ENCODE assay signal across 1 cellular context in genomic region chr1:181133441-181133951, GRCh38.
A peak's percentile ranks its signal among the peaks of the same experiment; 100 is the strongest.
TF ChIP-seq lines count a peak whose summit lies in the region.

No MANE protein-coding gene starts in this region.

TF ChIP-seq in HepG2, 621 proteins besides CTCF, POLR2A, EP300 and RAD21 (continued from another document and continues in another):
- TF ChIP-seq, protein P1, sequence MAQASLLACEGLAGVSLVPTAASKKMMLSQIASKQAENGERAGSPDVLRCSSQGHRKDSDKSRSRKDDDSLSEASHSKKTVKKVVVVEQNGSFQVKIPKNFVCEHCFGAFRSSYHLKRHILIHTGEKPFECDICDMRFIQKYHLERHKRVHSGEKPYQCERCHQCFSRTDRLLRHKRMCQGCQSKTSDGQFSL (CRISPR knock-in tag; IDR thresholded peaks at IDR 0.05) = no peak
- no peak for TF ChIP-seq DRAP1 (CRISPR knock-in tag; IDR thresholded peaks at IDR 0.05)
- TF ChIP-seq ZNF3 (CRISPR knock-in tag; IDR thresholded peaks at IDR 0.05) = no peak
- TF ChIP-seq NCOA2 (CRISPR knock-in tag; IDR thresholded peaks at IDR 0.05) = peak; percentile 56
- TF ChIP-seq ZNF510 (CRISPR knock-in tag; IDR thresholded peaks at IDR 0.05; ENCODE audit: low read depth) = no peak
- TF ChIP-seq CEBPG (CRISPR knock-in tag; IDR thresholded peaks at IDR 0.05) = no peak
- TF ChIP-seq ZNF124 (CRISPR knock-in tag; IDR thresholded peaks at IDR 0.05) = 0 out of 2 replicates have a peak, but pooled peaks have one; percentile 47
- no peak for TF ChIP-seq NAIF1 (CRISPR knock-in tag; IDR thresholded peaks at IDR 0.05; ENCODE audit: borderline replicate concordance)
- no peak for TF ChIP-seq THAP7 (CRISPR knock-in tag; IDR thresholded peaks at IDR 0.05)
- TF ChIP-seq, protein P2, sequence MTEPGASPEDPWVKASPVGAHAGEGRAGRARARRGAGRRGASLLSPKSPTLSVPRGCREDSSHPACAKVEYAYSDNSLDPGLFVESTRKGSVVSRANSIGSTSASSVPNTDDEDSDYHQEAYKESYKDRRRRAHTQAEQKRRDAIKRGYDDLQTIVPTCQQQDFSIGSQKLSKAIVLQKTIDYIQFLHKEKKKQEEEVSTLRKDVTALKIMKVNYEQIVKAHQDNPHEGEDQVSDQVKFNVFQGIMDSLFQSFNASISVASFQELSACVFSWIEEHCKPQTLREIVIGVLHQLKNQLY (CRISPR knock-in tag; IDR thresholded peaks at IDR 0.05) = no peak
- TF ChIP-seq CENPT (CRISPR knock-in tag; IDR thresholded peaks at IDR 0.05; ENCODE audit: low read depth) = no peak
- no peak for TF ChIP-seq ONECUT2 (CRISPR knock-in tag; IDR thresholded peaks at IDR 0.05)
- TF ChIP-seq CCAR2 (optimal IDR thresholded peaks at IDR 0.05; ENCODE audit: low read depth, low read length) = no peak
- no peak for TF ChIP-seq NFKBIZ (CRISPR knock-in tag; IDR thresholded peaks at IDR 0.05)
- peak; percentile 68; the same call in 1 of the 2 replicates for TF ChIP-seq MYC (CRISPR knock-in tag; IDR thresholded peaks at IDR 0.05; ENCODE audit: borderline replicate concordance)
- peak; percentile 48; the same call in 1 of the 2 replicates for TF ChIP-seq MTA1 (CRISPR knock-in tag; IDR thresholded peaks at IDR 0.05; ENCODE audit: borderline replicate concordance)
- TF ChIP-seq CBX1 (IDR thresholded peaks at IDR 0.05; ENCODE audit: low read depth) = no peak
- TF ChIP-seq, protein P3, sequence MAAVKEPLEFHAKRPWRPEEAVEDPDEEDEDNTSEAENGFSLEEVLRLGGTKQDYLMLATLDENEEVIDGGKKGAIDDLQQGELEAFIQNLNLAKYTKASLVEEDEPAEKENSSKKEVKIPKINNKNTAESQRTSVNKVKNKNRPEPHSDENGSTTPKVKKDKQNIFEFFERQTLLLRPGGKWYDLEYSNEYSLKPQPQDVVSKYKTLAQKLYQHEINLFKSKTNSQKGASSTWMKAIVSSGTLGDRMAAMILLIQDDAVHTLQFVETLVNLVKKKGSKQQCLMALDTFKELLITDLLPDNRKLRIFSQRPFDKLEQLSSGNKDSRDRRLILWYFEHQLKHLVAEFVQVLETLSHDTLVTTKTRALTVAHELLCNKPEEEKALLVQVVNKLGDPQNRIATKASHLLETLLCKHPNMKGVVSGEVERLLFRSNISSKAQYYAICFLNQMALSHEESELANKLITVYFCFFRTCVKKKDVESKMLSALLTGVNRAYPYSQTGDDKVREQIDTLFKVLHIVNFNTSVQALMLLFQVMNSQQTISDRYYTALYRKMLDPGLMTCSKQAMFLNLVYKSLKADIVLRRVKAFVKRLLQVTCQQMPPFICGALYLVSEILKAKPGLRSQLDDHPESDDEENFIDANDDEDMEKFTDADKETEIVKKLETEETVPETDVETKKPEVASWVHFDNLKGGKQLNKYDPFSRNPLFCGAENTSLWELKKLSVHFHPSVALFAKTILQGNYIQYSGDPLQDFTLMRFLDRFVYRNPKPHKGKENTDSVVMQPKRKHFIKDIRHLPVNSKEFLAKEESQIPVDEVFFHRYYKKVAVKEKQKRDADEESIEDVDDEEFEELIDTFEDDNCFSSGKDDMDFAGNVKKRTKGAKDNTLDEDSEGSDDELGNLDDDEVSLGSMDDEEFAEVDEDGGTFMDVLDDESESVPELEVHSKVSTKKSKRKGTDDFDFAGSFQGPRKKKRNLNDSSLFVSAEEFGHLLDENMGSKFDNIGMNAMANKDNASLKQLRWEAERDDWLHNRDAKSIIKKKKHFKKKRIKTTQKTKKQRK (IDR thresholded peaks at IDR 0.05; ENCODE audit: low read length) = no peak
- TF ChIP-seq RXRA (CRISPR knock-in tag; IDR thresholded peaks at IDR 0.05) = peak; percentile 96
- TF ChIP-seq TEAD3 (CRISPR knock-in tag; optimal IDR thresholded peaks at IDR 0.05; ENCODE audit: borderline replicate concordance) = peak; percentile 50
- TF ChIP-seq ZMYM2 (CRISPR knock-in tag; IDR thresholded peaks at IDR 0.05) = no peak
- TF ChIP-seq ZNF605 (CRISPR knock-in tag; IDR thresholded peaks at IDR 0.05) = no peak
- TF ChIP-seq ZMYM3 (CRISPR knock-in tag; IDR thresholded peaks at IDR 0.05) = 0 out of 2 replicates have a peak, but pooled peaks have one; percentile 48
- TF ChIP-seq ZC3H13 (CRISPR knock-in tag; IDR thresholded peaks at IDR 0.05) = no peak
- TF ChIP-seq, protein P4, sequence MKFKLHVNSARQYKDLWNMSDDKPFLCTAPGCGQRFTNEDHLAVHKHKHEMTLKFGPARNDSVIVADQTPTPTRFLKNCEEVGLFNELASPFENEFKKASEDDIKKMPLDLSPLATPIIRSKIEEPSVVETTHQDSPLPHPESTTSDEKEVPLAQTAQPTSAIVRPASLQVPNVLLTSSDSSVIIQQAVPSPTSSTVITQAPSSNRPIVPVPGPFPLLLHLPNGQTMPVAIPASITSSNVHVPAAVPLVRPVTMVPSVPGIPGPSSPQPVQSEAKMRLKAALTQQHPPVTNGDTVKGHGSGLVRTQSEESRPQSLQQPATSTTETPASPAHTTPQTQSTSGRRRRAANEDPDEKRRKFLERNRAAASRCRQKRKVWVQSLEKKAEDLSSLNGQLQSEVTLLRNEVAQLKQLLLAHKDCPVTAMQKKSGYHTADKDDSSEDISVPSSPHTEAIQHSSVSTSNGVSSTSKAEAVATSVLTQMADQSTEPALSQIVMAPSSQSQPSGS (CRISPR knock-in tag; IDR thresholded peaks at IDR 0.05) = peak; percentile 34; the same call in 1 of the 2 replicates
- peak; percentile 30; the same call in 1 of the 2 replicates for TF ChIP-seq MXD1 (CRISPR knock-in tag; IDR thresholded peaks at IDR 0.05)
- TF ChIP-seq SP140L (CRISPR knock-in tag; IDR thresholded peaks at IDR 0.05; ENCODE audit: borderline replicate concordance) = no peak
- TF ChIP-seq CBX2 (IDR thresholded peaks at IDR 0.05; ENCODE audit: low read depth, low read length) = no peak
- no peak for TF ChIP-seq CBX2 (CRISPR knock-in tag; IDR thresholded peaks at IDR 0.05; ENCODE audit: low read depth)
- no peak for TF ChIP-seq SRF (IDR thresholded peaks at IDR 0.05; ENCODE audit: low read depth, low read length)
- TF ChIP-seq GATAD2A (CRISPR knock-in tag; IDR thresholded peaks at IDR 0.05) = peak; percentile 84
- no peak for TF ChIP-seq PRPF4 (IDR thresholded peaks at IDR 0.05; ENCODE audit: low read depth, low read length, poor library complexity, severe bottlenecking)
- no peak for TF ChIP-seq MAF1 (CRISPR knock-in tag; IDR thresholded peaks at IDR 0.05; ENCODE audit: borderline replicate concordance)
- no peak for TF ChIP-seq CENPX (CRISPR knock-in tag; IDR thresholded peaks at IDR 0.05)
- no peak for TF ChIP-seq ZNF569 (CRISPR knock-in tag; IDR thresholded peaks at IDR 0.05; ENCODE audit: borderline replicate concordance)
- no peak for TF ChIP-seq CCDC6 (CRISPR knock-in tag; IDR thresholded peaks at IDR 0.05)
- TF ChIP-seq SIN3A (IDR thresholded peaks at IDR 0.05; ENCODE audit: borderline replicate concordance, low read depth, low read length) = no peak
- TF ChIP-seq THAP8 (CRISPR knock-in tag; IDR thresholded peaks at IDR 0.05; ENCODE audit: borderline replicate concordance) = no peak
- TF ChIP-seq MLXIP (CRISPR knock-in tag; IDR thresholded peaks at IDR 0.05; ENCODE audit: borderline replicate concordance) = no peak
- TF ChIP-seq, protein P5, sequence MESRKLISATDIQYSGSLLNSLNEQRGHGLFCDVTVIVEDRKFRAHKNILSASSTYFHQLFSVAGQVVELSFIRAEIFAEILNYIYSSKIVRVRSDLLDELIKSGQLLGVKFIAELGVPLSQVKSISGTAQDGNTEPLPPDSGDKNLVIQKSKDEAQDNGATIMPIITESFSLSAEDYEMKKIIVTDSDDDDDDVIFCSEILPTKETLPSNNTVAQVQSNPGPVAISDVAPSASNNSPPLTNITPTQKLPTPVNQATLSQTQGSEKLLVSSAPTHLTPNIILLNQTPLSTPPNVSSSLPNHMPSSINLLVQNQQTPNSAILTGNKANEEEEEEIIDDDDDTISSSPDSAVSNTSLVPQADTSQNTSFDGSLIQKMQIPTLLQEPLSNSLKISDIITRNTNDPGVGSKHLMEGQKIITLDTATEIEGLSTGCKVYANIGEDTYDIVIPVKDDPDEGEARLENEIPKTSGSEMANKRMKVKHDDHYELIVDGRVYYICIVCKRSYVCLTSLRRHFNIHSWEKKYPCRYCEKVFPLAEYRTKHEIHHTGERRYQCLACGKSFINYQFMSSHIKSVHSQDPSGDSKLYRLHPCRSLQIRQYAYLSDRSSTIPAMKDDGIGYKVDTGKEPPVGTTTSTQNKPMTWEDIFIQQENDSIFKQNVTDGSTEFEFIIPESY (CRISPR knock-in tag; IDR thresholded peaks at IDR 0.05) = no peak
- TF ChIP-seq FIP1L1 (IDR thresholded peaks at IDR 0.05; ENCODE audit: borderline replicate concordance, insufficient read depth, low read depth, low read length) = no peak
- TF ChIP-seq PHF20 (CRISPR knock-in tag; IDR thresholded peaks at IDR 0.05) = no peak; the same call in 1 of the 2 replicates
- TF ChIP-seq, protein P6, sequence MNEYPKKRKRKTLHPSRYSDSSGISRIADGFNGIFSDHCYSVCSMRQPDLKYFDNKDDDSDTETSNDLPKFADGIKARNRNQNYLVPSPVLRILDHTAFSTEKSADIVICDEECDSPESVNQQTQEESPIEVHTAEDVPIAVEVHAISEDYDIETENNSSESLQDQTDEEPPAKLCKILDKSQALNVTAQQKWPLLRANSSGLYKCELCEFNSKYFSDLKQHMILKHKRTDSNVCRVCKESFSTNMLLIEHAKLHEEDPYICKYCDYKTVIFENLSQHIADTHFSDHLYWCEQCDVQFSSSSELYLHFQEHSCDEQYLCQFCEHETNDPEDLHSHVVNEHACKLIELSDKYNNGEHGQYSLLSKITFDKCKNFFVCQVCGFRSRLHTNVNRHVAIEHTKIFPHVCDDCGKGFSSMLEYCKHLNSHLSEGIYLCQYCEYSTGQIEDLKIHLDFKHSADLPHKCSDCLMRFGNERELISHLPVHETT (CRISPR knock-in tag; conservative IDR thresholded peaks at IDR 0.05) = no peak
- no peak for TF ChIP-seq ZNF564 (CRISPR knock-in tag; IDR thresholded peaks at IDR 0.05)
- no peak for TF ChIP-seq TMF1 (CRISPR knock-in tag; IDR thresholded peaks at IDR 0.05; ENCODE audit: low read depth)
- TF ChIP-seq ELF4 (CRISPR knock-in tag; IDR thresholded peaks at IDR 0.05; ENCODE audit: borderline replicate concordance) = no peak
- no peak for TF ChIP-seq AGO1 (IDR thresholded peaks at IDR 0.05; ENCODE audit: low read depth, low read length, poor library complexity, severe bottlenecking)
- TF ChIP-seq, protein P7, sequence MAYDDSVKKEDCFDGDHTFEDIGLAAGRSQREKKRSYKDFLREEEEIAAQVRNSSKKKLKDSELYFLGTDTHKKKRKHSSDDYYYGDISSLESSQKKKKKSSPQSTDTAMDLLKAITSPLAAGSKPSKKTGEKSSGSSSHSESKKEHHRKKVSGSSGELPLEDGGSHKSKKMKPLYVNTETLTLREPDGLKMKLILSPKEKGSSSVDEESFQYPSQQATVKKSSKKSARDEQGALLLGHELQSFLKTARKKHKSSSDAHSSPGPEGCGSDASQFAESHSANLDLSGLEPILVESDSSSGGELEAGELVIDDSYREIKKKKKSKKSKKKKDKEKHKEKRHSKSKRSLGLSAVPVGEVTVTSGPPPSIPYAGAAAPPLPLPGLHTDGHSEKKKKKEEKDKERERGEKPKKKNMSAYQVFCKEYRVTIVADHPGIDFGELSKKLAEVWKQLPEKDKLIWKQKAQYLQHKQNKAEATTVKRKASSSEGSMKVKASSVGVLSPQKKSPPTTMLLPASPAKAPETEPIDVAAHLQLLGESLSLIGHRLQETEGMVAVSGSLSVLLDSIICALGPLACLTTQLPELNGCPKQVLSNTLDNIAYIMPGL (CRISPR knock-in tag; IDR thresholded peaks at IDR 0.05; ENCODE audit: borderline replicate concordance in 1 of 2, low read depth in 1 of 2) = peak in 1 of 2 experiments; percentile 52; a peak in 1 of 4 replicates
- TF ChIP-seq YEATS4 (CRISPR knock-in tag; IDR thresholded peaks at IDR 0.05; ENCODE audit: borderline replicate concordance) = no peak
- TF ChIP-seq, protein P8, sequence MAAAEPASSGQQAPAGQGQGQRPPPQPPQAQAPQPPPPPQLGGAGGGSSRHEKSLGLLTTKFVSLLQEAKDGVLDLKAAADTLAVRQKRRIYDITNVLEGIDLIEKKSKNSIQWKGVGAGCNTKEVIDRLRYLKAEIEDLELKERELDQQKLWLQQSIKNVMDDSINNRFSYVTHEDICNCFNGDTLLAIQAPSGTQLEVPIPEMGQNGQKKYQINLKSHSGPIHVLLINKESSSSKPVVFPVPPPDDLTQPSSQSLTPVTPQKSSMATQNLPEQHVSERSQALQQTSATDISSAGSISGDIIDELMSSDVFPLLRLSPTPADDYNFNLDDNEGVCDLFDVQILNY (CRISPR knock-in tag; conservative IDR thresholded peaks at IDR 0.05) = no peak
- no peak for TF ChIP-seq NCOA5 (CRISPR knock-in tag; IDR thresholded peaks at IDR 0.05)
